Comparison of ENCODE assay signal across 27 cellular contexts in genomic region chr22:38417252-38418060, GRCh38. TPM values are rescaled to one million over a fixed set of nuclear protein-coding genes. Genes with fewer than 3 reads are reported as not detected.
A peak's percentile ranks its signal among the peaks of the same experiment; 100 is the strongest.
DNase-seq lines count a peak whose midpoint lies in the region; ATAC-seq and TF ChIP-seq lines count a peak whose summit lies in the region.
"Had no signal": no experiment of that assay in that cellular context is flagged by ENCODE, and none has a peak within 500 bp of the region (broad histone marks: within the 10 kb centered on the region; RNA-seq: fewer than 3 reads in every experiment).

No MANE protein-coding gene starts in this region.

- H3K9me3 ChIP-seq in left ventricle myocardium inferior (replicated peaks) (no peaks in the 10 kb centered on the region), neural progenitor cell (ENCODE audit: low read depth) (no peaks in the 10 kb centered on the region)
- H3K9me3 ChIP-seq: Peyer's patch, prostate gland had no signal

- H4K20me1 ChIP-seq in neural progenitor cell (ENCODE audit: low read depth), result no peaks in the 10 kb centered on the region

- DNase-seq in Right ventricle myocardium superior (peak; percentile 8), left ventricle myocardium inferior (no peak), dorsolateral prefrontal cortex (peak in 6 of 10 donors; percentile 10 to 37 (median 18)), neural progenitor cell (ENCODE audit: low spot score) (no peak), DMS53 treated with DMSO at 0.1 percent for 48 hours (lab: John Stamatoyannopoulos, UW; ENCODE audit: unreplicated experiment) (no peak)
- no peak for DNase-seq in activated CD4-positive, alpha-beta T cell treated with anti-CD3 and anti-CD28 coated beads, Interleukin-2, amount 10 ng/mL, durations not matched to agents 24 days and 14 days
- DNase-seq: activated CD4-positive, alpha-beta T cell treated with anti-CD3 and anti-CD28 coated beads, Interleukin-2, amount 50 U/mL, for 48 hours; amniotic stem cell; C1 segment of cervical spinal cord; kidney glomerular epithelial cell; MM.1S; natural killer cell; NCI-H1694; small intestine; stimulated activated CD4-positive, alpha-beta T cell treated with anti-CD3 and anti-CD28 coated beads, Interleukin-4, amount 100 ng/mL, for 24 hours; WERI-Rb-1 had no signal

- ATAC-seq in Right ventricle myocardium superior (ENCODE audit: poor library complexity), result no peak
- no peak for ATAC-seq in GM19324 (IDR thresholded peaks at IDR 0.05; ENCODE audit: low FRiP score, unreplicated experiment)
- no peak for ATAC-seq in GM18868 (IDR thresholded peaks at IDR 0.05; ENCODE audit: unreplicated experiment)
- ATAC-seq: natural killer cell had no signal

- H3K4me3 ChIP-seq in left ventricle myocardium inferior, result no peak overlapping the region
- H3K4me3 ChIP-seq in dorsolateral prefrontal cortex, result no peak overlapping the region
- no peak overlapping the region for H3K4me3 ChIP-seq in neural progenitor cell
- H3K4me3 ChIP-seq: Peyer's patch, prostate gland, SK-N-MC had no signal

- no peaks in the 10 kb centered on the region for H3K9me3 Mint-ChIP-seq in neural progenitor cell
- no peaks in the 10 kb centered on the region for H3K9me3 Mint-ChIP-seq in activated CD4-positive, alpha-beta T cell treated with anti-CD3 and anti-CD28 coated beads, Interleukin-2, amount 10 ng/mL, durations not matched to agents 24 days and 14 days
- H3K9me3 Mint-ChIP-seq: mesothelial cell of epicardium; natural killer cell; T-helper 2 cell treated with Interferon-gamma antibody and Interleukin-4, amounts not matched to agents 5 μg/mL and 100 μg/mL, for 36 hours had no signal

- peaks cover 31% of the 10 kb centered on the region for H3K4me1 ChIP-seq in left ventricle myocardium inferior
- no peaks in the 10 kb centered on the region for H3K4me1 ChIP-seq in neural progenitor cell

- TF ChIP-seq CTCF in left ventricle myocardium inferior (IDR thresholded peaks at IDR 0.05; ENCODE audit: borderline replicate concordance) (no peak), dorsolateral prefrontal cortex (IDR thresholded peaks at IDR 0.05 in 54 of 56, conservative IDR thresholded peaks at IDR 0.05 in 2 of 56; ENCODE audit: low read depth in 1 of 56, partially characterized antibody in 56 of 56) (no peak), neural progenitor cell (IDR thresholded peaks at IDR 0.05) (no peak)

- H2AFZ ChIP-seq in neural progenitor cell (replicated peaks), result no peak overlapping the region

- H3K27me3 ChIP-seq in left ventricle myocardium inferior (ENCODE audit: low read depth) (peaks cover 7% of the 10 kb centered on the region), dorsolateral prefrontal cortex (no peaks in the 10 kb centered on the region), neural progenitor cell (no peaks in the 10 kb centered on the region)
- H3K27me3 ChIP-seq: Peyer's patch had no signal

- no peaks in the 10 kb centered on the region for H3K79me2 ChIP-seq in neural progenitor cell (ENCODE audit: low read depth)

- H3K27me3 Mint-ChIP-seq in neural progenitor cell (ENCODE audit: insufficient read depth, low read depth), result no peaks in the 10 kb centered on the region
- no peaks in the 10 kb centered on the region for H3K27me3 Mint-ChIP-seq in activated CD4-positive, alpha-beta T cell treated with anti-CD3 and anti-CD28 coated beads, Interleukin-2, amount 10 ng/mL, durations not matched to agents 24 days and 14 days

- peaks cover 18% of the 10 kb centered on the region for H3K4me1 Mint-ChIP-seq in neural progenitor cell
- no peaks in the 10 kb centered on the region for H3K4me1 Mint-ChIP-seq in activated CD4-positive, alpha-beta T cell treated with anti-CD3 and anti-CD28 coated beads, Interleukin-2, amount 10 ng/mL, durations not matched to agents 24 days and 14 days
- H3K4me1 Mint-ChIP-seq: natural killer cell had no signal

- intact Hi-C loops in Right ventricle myocardium superior (cut with DNase I) (no loop called here), left ventricle myocardium inferior (cut with micrococcal nuclease) (no loop called here), dorsolateral prefrontal cortex (cut with DNase I) (no loop called here)
- intact Hi-C loops in activated CD4-positive, alpha-beta T cell treated with anti-CD3 and anti-CD28 coated beads, Interleukin-2, amount 10 ng/mL, durations not matched to agents 24 days and 14 days (cut with micrococcal nuclease), result no loop called here

- H3K36me3 ChIP-seq in left ventricle myocardium inferior (no peaks in the 10 kb centered on the region), neural progenitor cell (no peaks in the 10 kb centered on the region)
- H3K36me3 ChIP-seq: Peyer's patch, prostate gland, WERI-Rb-1 had no signal

- no peak overlapping the region for H3K4me2 ChIP-seq in neural progenitor cell

- no peak overlapping the region for H3K9ac ChIP-seq in neural progenitor cell

- H3K27ac Mint-ChIP-seq in neural progenitor cell, result peak overlapping the region; percentile 79
- no peak overlapping the region for H3K27ac Mint-ChIP-seq in activated CD4-positive, alpha-beta T cell treated with anti-CD3 and anti-CD28 coated beads, Interleukin-2, amount 10 ng/mL, durations not matched to agents 24 days and 14 days
- H3K27ac Mint-ChIP-seq: mesothelial cell of epicardium; natural killer cell; T-helper 2 cell treated with Interferon-gamma antibody and Interleukin-4, amounts not matched to agents 5 μg/mL and 100 μg/mL, for 36 hours had no signal

- H3K27ac ChIP-seq in left ventricle myocardium inferior (replicated peaks), result no peak overlapping the region
- H3K27ac ChIP-seq in dorsolateral prefrontal cortex, result no peak overlapping the region
- H3K27ac ChIP-seq in neural progenitor cell, result no peak overlapping the region
- H3K27ac ChIP-seq: epithelial cell of prostate, HL-60, Peyer's patch, prostate gland, SK-N-MC, WERI-Rb-1 had no signal

- H3K4me3 Mint-ChIP-seq in neural progenitor cell, result no peak overlapping the region
- H3K4me3 Mint-ChIP-seq in activated CD4-positive, alpha-beta T cell treated with anti-CD3 and anti-CD28 coated beads, Interleukin-2, amount 10 ng/mL, durations not matched to agents 24 days and 14 days, result no peak overlapping the region
- H3K4me3 Mint-ChIP-seq: mesothelial cell of epicardium; natural killer cell; T-helper 2 cell treated with Interferon-gamma antibody and Interleukin-4, amounts not matched to agents 5 μg/mL and 100 μg/mL, for 36 hours had no signal

- no peaks in the 10 kb centered on the region for H3F3A ChIP-seq in neural progenitor cell (ENCODE audit: low read depth)

- no peaks in the 10 kb centered on the region for H3K36me3 Mint-ChIP-seq in neural progenitor cell
- no peaks in the 10 kb centered on the region for H3K36me3 Mint-ChIP-seq in activated CD4-positive, alpha-beta T cell treated with anti-CD3 and anti-CD28 coated beads, Interleukin-2, amount 10 ng/mL, durations not matched to agents 24 days and 14 days (ENCODE audit: low read depth)
- H3K36me3 Mint-ChIP-seq: mesothelial cell of epicardium, natural killer cell had no signal

RNA-seq across cellular contexts. Expression of gene KCNJ4, which starts 37.5 kb away (rescaled TPM):
- total RNA-seq in Right ventricle myocardium superior (16.6 TPM), left ventricle myocardium inferior (45.7 TPM), dorsolateral prefrontal cortex (100 to 1,000 TPM in 35 of 120 experiments, 10 to 100 TPM in 85; 21.0 to 129 (median 87.1) TPM), neural progenitor cell (ENCODE audit: low replicate concordance) (0.82 and 4.6 TPM in 2 replicates)
- not detected in 2 replicates for total RNA-seq in activated CD4-positive, alpha-beta T cell treated with anti-CD3 and anti-CD28 coated beads, Interleukin-2, amount 10 ng/mL, durations not matched to agents 24 days and 14 days
- total RNA-seq: dermis microvascular lymphatic vessel endothelial cell, fibroblast of villous mesenchyme, natural killer cell, Peyer's patch had no signal

RNA-seq across cellular contexts. Expression of gene KDELR3, which starts 50.4 kb away (rescaled TPM):
- total RNA-seq in Right ventricle myocardium superior (3.1 TPM), left ventricle myocardium inferior (6.0 TPM), dorsolateral prefrontal cortex (1 to 10 TPM in 88 of 120 experiments, under 1 TPM in 30, not detected in 2; 0.35 to 4.3 (median 1.4) TPM), neural progenitor cell (ENCODE audit: low replicate concordance) (3.4 and 4.6 TPM in 2 replicates)
- 1.1 and 1.3 TPM in 2 replicates for total RNA-seq in activated CD4-positive, alpha-beta T cell treated with anti-CD3 and anti-CD28 coated beads, Interleukin-2, amount 10 ng/mL, durations not matched to agents 24 days and 14 days

Comparison
In these comparisons a context has a peak if more than half of its experiments do, and no peak if none do; other contexts are left out.
1. DNase-seq: peak in Right ventricle myocardium superior (single experiment) and dorsolateral prefrontal cortex (6 of 10); none in left ventricle myocardium inferior (single experiment), neural progenitor cell (single experiment), activated CD4-positive, alpha-beta T cell treated with anti-CD3 and anti-CD28 coated beads, Interleukin-2, amount 10 ng/mL, durations not matched to agents 24 days and 14 days (single experiment) and DMS53 treated with DMSO at 0.1 percent for 48 hours (single experiment).